2 cellular contexts compared by ENCODE assay signal in the genomic region with DNA sequence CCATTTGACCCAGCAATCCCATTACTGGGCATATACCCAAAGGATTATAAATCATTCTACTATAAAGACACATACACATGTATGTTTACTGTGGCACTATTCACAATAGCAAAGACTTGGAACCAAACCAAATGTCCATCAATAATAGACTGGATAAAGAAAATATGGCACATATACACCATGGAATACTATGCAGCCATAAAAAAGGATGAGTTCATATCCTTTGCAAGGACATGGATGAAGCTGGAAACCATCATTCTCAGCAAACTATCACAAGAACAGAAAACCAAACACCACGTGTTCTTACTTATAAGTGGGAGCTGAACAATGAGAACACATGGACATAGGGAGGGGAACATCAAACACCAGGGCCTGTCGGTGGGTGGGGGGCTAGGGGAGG. TPM values are rescaled to one million over a fixed set of nuclear protein-coding genes. Genes with fewer than 3 reads are reported as not detected.
"Had no signal": no experiment of that assay in that cellular context is flagged by ENCODE, and none has a peak within 500 bp of the region (broad histone marks: within the 10 kb centered on the region; RNA-seq: fewer than 3 reads in every experiment).

No MANE protein-coding gene starts in this region.

RNA-seq across cellular contexts. Expression of a gene that starts 34.3 kb away (rescaled TPM):
- total RNA-seq: epithelial cell of proximal tubule, foreskin keratinocyte had no signal
- polyA plus RNA-seq: foreskin keratinocyte had no signal
